ENCODE assay signal across 8 cellular contexts in genomic region chrX:103310592-103311400, GRCh38.
DNase-seq lines count a peak whose midpoint lies in the region; ATAC-seq and TF ChIP-seq lines count a peak whose summit lies in the region.

TSS of gene BEX2 (minus strand) at chrX:103310990. CDS start at chrX:103309976, 1,014 bp downstream.

- H3K4me1 Mint-ChIP-seq in nephron progenitor cell = peaks cover 6% of the 10 kb centered on the region

- peaks cover 8% of the 10 kb centered on the region for H3K36me3 Mint-ChIP-seq in nephron progenitor cell (ENCODE audit: low read depth)

- in situ Hi-C loops in ACHN (cut with HindIII; ENCODE audit: low pct_ligation_motif_present, low pct_unique_long_range_greater_than_20kb, low sequenced_read_pairs) = no loop called here

- ATAC-seq in GM18909 (IDR thresholded peaks at IDR 0.05; ENCODE audit: poor library complexity, unreplicated experiment) (peak; percentile 97), HG03280 (IDR thresholded peaks at IDR 0.05; ENCODE audit: unreplicated experiment) (peak; percentile 100)
- peak; percentile 94 for ATAC-seq in stimulated activated naive CD8-positive, alpha-beta T cell treated with anti-CD3 and anti-CD28 coated beads, Interleukin-15, Interleukin-2, amounts not matched to agents 100 U/mL and 50 U/mL, for 24 hours

- peak within 1 kb of the TSS; percentile 86 for H3K4me3 Mint-ChIP-seq in nephron progenitor cell

- H3K27me3 Mint-ChIP-seq in nephron progenitor cell (ENCODE audit: low read depth, poor library complexity) = peaks cover 5% of the 10 kb centered on the region

- DNase-seq in ACHN = peak; percentile 64
- DNase-seq in NCI-H774 (lab: John Stamatoyannopoulos, UW) = peak; percentile 73
- peak; percentile 72 for DNase-seq in activated T-helper 1 cell treated with Interleukin-2 at 50 U/mL for 16 hours (ENCODE audit: low read depth)
- peak; percentile 17 for DNase-seq in fibroblast of pulmonary artery (ENCODE audit: low read depth)
- peak; percentile 83 for DNase-seq in nephron progenitor cell
- peak; percentile 82 for DNase-seq in stimulated activated naive CD8-positive, alpha-beta T cell treated with anti-CD3 and anti-CD28 coated beads, Interleukin-15, Interleukin-2, amounts not matched to agents 100 U/mL and 50 U/mL, for 24 hours

- TF ChIP-seq CTCF in fibroblast of pulmonary artery (IDR thresholded peaks at IDR 0.05; ENCODE audit: low read length, missing control alignments) (no peak), nephron progenitor cell (IDR thresholded peaks at IDR 0.05) (no peak)

- H3K9me3 Mint-ChIP-seq in nephron progenitor cell = peaks cover 8% of the 10 kb centered on the region

- peak within 1 kb of the TSS; percentile 44 for H3K4me3 ChIP-seq in fibroblast of pulmonary artery (replicated peaks; ENCODE audit: low read depth, low read length)

- no peak within 1 kb of the TSS for H3K27ac Mint-ChIP-seq in nephron progenitor cell

Comparison
In these comparisons a context has a peak if more than half of its experiments do, and no peak if none do; other contexts are left out.
1. Peak in every context shown above with its lines: DNase-seq, ATAC-seq and H3K4me3 ChIP-seq.
2. DNase-seq: peak in every context shown above with its lines; median percentile 83 in nephron progenitor cell; 82 in stimulated activated naive CD8-positive, alpha-beta T cell treated with anti-CD3 and anti-CD28 coated beads, Interleukin-15, Interleukin-2, amounts not matched to agents 100 U/mL and 50 U/mL, for 24 hours; 73 in NCI-H774; 72 in activated T-helper 1 cell treated with Interleukin-2 at 50 U/mL for 16 hours; 64 in ACHN; 17 in fibroblast of pulmonary artery.